ENCODE assay signal across 12 cellular contexts in the genomic region with DNA sequence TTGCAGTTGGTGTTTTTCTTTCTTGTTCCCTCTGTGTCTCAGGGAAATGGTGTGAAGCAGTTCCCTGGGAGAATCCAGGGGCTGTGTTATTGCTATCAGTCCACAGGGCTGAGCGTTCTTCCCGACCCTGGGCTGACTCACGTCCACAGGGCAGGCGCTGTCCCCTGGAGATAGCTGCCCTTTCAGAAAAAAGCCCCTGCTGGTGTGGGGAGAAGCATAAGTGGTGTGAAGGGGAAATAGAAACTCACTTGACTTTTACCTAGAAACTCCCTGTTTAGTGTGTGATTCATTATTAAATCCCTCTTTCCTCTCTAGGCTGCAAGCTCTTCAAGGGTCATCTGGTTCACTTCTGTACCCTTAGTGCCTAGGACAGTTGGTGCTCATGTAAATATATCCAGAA.
DNase-seq lines count a peak whose midpoint lies in the region; ATAC-seq and TF ChIP-seq lines count a peak whose summit lies in the region.
"Had no signal": no experiment of that assay in that cellular context is flagged by ENCODE, and none has a peak within 500 bp of the region (broad histone marks: within the 10 kb centered on the region; RNA-seq: fewer than 3 reads in every experiment).

No MANE protein-coding gene starts in this region.

- H3K4me1 ChIP-seq in effector memory CD4-positive, alpha-beta T cell (ENCODE audit: control insufficient read depth, insufficient read depth, low read length, poor library complexity, severe bottlenecking): peaks cover 9% of the 10 kb centered on the region
- H3K4me1 ChIP-seq: esophagus muscularis mucosa, prostate gland had no signal

- H3K27me3 ChIP-seq in effector memory CD4-positive, alpha-beta T cell (replicated peaks; ENCODE audit: control insufficient read depth, insufficient read depth, low read length, poor library complexity, severe bottlenecking): no peaks in the 10 kb centered on the region
- H3K27me3 ChIP-seq: esophagus muscularis mucosa had no signal

- TF ChIP-seq CTCF in coronary artery (IDR thresholded peaks at IDR 0.05): no peak

- ATAC-seq in GM18861 (IDR thresholded peaks at IDR 0.05; ENCODE audit: unreplicated experiment): peak; percentile 59
- peak; percentile 73 for ATAC-seq in GM21423 (IDR thresholded peaks at IDR 0.05; ENCODE audit: unreplicated experiment)
- ATAC-seq in HG03432 (IDR thresholded peaks at IDR 0.05; ENCODE audit: unreplicated experiment): peak; percentile 68
- ATAC-seq: left colon had no signal

- no peak overlapping the region for H3K4me3 ChIP-seq in coronary artery
- no peak overlapping the region for H3K4me3 ChIP-seq in effector memory CD4-positive, alpha-beta T cell (ENCODE audit: insufficient read depth, low read depth, low read length, poor library complexity, severe bottlenecking)
- H3K4me3 ChIP-seq: esophagus muscularis mucosa, prostate gland had no signal

- DNase-seq in glomerular visceral epithelial cell (ENCODE audit: extremely low spot score) (peak; percentile 31), coronary artery (ENCODE audit: low spot score) (no peak), SHP77 treated with DMSO at 0.1 percent for 48 hours (lab: John Stamatoyannopoulos, UW) (no peak), superior temporal gyrus (ENCODE audit: extremely low spot score) (no peak)
- no peak for DNase-seq in effector memory CD4-positive, alpha-beta T cell
- DNase-seq: left colon, NCI-H1694 had no signal

- no peak overlapping the region for H3K27ac ChIP-seq in coronary artery
- no peak overlapping the region for H3K27ac ChIP-seq in effector memory CD4-positive, alpha-beta T cell (ENCODE audit: insufficient read depth, low read length, poor library complexity, severe bottlenecking)
- H3K27ac ChIP-seq: esophagus muscularis mucosa, prostate gland had no signal

- no peaks in the 10 kb centered on the region for H3K36me3 ChIP-seq in effector memory CD4-positive, alpha-beta T cell (ENCODE audit: control insufficient read depth, insufficient read depth, low read length)
- H3K36me3 ChIP-seq: esophagus muscularis mucosa, prostate gland had no signal

- H3K9me3 ChIP-seq in effector memory CD4-positive, alpha-beta T cell (ENCODE audit: control insufficient read depth, low read length): no peaks in the 10 kb centered on the region
- H3K9me3 ChIP-seq: esophagus muscularis mucosa, prostate gland had no signal
